ENCODE assay signal across 18 cellular contexts in genomic region chr5:111131356-111131755, GRCh38. TPM values are rescaled to one million over a fixed set of nuclear protein-coding genes. Genes with fewer than 3 reads are reported as not detected.
"Had no signal": no experiment of that assay in that cellular context is flagged by ENCODE, and none has a peak within 500 bp of the region (broad histone marks: within the 10 kb centered on the region; RNA-seq: fewer than 3 reads in every experiment).

No MANE protein-coding gene starts in this region.

- H3K27ac Mint-ChIP-seq: activated CD4-positive, alpha-beta T cell treated with anti-CD3 and anti-CD28 coated beads, Interleukin-2, amount 10 ng/mL, durations not matched to agents 7 days and 5 days; stimulated activated naive CD8-positive, alpha-beta T cell treated with anti-CD3 and anti-CD28 coated beads, Interleukin-15, Interleukin-2, amounts not matched to agents 100 ng/mL and 50 ng/mL, for 24 hours had no signal

- H3K27me3 Mint-ChIP-seq: activated CD4-positive, alpha-beta T cell treated with anti-CD3 and anti-CD28 coated beads, Interleukin-2, amount 10 ng/mL, durations not matched to agents 7 days and 5 days had no signal

- H3K27ac ChIP-seq: esophagus muscularis mucosa, pancreas, sigmoid colon, spleen, suprapubic skin had no signal

- H3K4me1 ChIP-seq: esophagus muscularis mucosa, pancreas, sigmoid colon, spleen, suprapubic skin had no signal

- H3K27me3 ChIP-seq: pancreas, sigmoid colon, spleen, suprapubic skin had no signal

- FAIRE-seq: bronchial epithelial cell, endometrium, kidney, pancreas had no signal

- H3K9me3 Mint-ChIP-seq: activated CD4-positive, alpha-beta T cell treated with anti-CD3 and anti-CD28 coated beads, Interleukin-2, amount 10 ng/mL, durations not matched to agents 7 days and 5 days; neural crest cell; stimulated activated naive CD8-positive, alpha-beta T cell treated with anti-CD3 and anti-CD28 coated beads, Interleukin-15, Interleukin-2, amounts not matched to agents 100 ng/mL and 50 ng/mL, for 24 hours had no signal

- H3K9me3 ChIP-seq: esophagus muscularis mucosa, pancreas, sigmoid colon, spleen, suprapubic skin had no signal

- H3K4me3 Mint-ChIP-seq: activated CD4-positive, alpha-beta T cell treated with anti-CD3 and anti-CD28 coated beads, Interleukin-2, amount 10 ng/mL, durations not matched to agents 7 days and 5 days; neural crest cell; stimulated activated naive CD8-positive, alpha-beta T cell treated with anti-CD3 and anti-CD28 coated beads, Interleukin-15, Interleukin-2, amounts not matched to agents 100 ng/mL and 50 ng/mL, for 24 hours had no signal

- H3K4me3 ChIP-seq: esophagus muscularis mucosa, pancreas, sigmoid colon, spleen, suprapubic skin had no signal

- H3K4me1 Mint-ChIP-seq: activated CD4-positive, alpha-beta T cell treated with anti-CD3 and anti-CD28 coated beads, Interleukin-2, amount 10 ng/mL, durations not matched to agents 7 days and 5 days had no signal

- DNase-seq: activated CD4-positive, alpha-beta T cell treated with anti-CD3 and anti-CD28 coated beads, Interleukin-2, amount 10 ng/mL, durations not matched to agents 7 days and 5 days; activated CD8-positive, alpha-beta memory T cell treated with anti-CD3 and anti-CD28 coated beads for 24 hours; activated naive CD4-positive, alpha-beta T cell treated with Interleukin-2 at 50 U/mL for 16 hours; anterior cingulate cortex; hippocampal formation; kidney; midbrain; pancreas; sigmoid colon; spleen; trophoblast cell had no signal

RNA-seq across cellular contexts. Expression of gene TSLP, which starts 59.8 kb away (rescaled TPM):
- total RNA-seq: cerebellum, neural crest cell had no signal
